Comparison of ENCODE assay signal across 1 cellular context in genomic region chr21:42352433-42353095, GRCh38.
TF ChIP-seq lines count a peak whose summit lies in the region.

No MANE protein-coding gene starts in this region.

TF ChIP-seq in K562, 482 proteins besides CTCF, POLR2A, EP300 and RAD21:
- TF ChIP-seq SMAD4 (CRISPR knock-in tag; conservative IDR thresholded peaks at IDR 0.05) (no peak), ETS2 (tag; IDR thresholded peaks at IDR 0.05; ENCODE audit: borderline replicate concordance, poor library complexity, severe bottlenecking) (no peak), KLF13 (tag; IDR thresholded peaks at IDR 0.05; ENCODE audit: borderline replicate concordance, low read depth) (no peak), SRSF3 (IDR thresholded peaks at IDR 0.05; ENCODE audit: insufficient read depth, low read length) (no peak), HNRNPH1 (optimal IDR thresholded peaks at IDR 0.05; ENCODE audit: low read depth, low read length) (no peak), ZNF197 (CRISPR knock-in tag; IDR thresholded peaks at IDR 0.05; ENCODE audit: low read depth) (no peak)
